ENCODE assay signal across 1 cellular context in the genomic region with DNA sequence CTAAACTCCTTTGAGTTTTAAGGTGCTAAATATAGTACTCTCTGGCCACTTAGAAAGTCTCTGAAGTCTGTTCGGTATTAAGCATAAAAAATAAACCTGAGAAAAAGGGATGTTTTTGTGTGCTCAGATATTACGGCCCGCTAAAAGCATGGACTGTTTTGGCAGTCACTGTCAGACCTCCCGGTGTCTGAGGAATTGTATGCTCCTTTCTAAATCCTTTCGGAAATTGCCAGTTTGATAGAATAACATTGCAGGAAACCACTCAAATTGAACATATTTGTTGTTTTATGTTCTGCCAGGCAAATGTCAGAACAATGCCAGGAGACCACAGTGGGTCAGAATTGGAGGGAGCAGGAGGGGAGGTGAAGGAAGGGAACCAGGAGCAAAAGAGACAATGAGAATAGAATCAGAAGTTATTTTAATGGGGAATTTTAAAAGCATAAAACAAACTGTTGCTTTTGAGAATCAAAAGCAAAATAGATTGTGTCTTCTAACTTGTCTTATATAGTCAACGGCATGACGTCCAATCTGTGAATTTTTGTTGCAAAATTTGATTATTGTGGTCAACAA.
TF ChIP-seq lines count a peak whose summit lies in the region.

No MANE protein-coding gene starts in this region.

TF ChIP-seq in HCT116, 20 proteins besides CTCF, POLR2A, EP300 and RAD21 (continued from another document):
- TF ChIP-seq, protein P1, sequence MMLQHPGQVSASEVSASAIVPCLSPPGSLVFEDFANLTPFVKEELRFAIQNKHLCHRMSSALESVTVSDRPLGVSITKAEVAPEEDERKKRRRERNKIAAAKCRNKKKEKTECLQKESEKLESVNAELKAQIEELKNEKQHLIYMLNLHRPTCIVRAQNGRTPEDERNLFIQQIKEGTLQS (IDR thresholded peaks at IDR 0.05): no peak
- TF ChIP-seq ELF1 (IDR thresholded peaks at IDR 0.05; ENCODE audit: borderline replicate concordance, low read depth) (no peak), SP1 (IDR thresholded peaks at IDR 0.05; ENCODE audit: low read depth) (no peak), SIN3A (IDR thresholded peaks at IDR 0.05; ENCODE audit: low read depth) (no peak), POLR2AphosphoS5 (IDR thresholded peaks at IDR 0.05; ENCODE audit: low read depth, low read length) (no peak)
TF ChIP-seq in HCT116: peak in this region for 0.
